9 cellular contexts compared by ENCODE assay signal in the genomic region with DNA sequence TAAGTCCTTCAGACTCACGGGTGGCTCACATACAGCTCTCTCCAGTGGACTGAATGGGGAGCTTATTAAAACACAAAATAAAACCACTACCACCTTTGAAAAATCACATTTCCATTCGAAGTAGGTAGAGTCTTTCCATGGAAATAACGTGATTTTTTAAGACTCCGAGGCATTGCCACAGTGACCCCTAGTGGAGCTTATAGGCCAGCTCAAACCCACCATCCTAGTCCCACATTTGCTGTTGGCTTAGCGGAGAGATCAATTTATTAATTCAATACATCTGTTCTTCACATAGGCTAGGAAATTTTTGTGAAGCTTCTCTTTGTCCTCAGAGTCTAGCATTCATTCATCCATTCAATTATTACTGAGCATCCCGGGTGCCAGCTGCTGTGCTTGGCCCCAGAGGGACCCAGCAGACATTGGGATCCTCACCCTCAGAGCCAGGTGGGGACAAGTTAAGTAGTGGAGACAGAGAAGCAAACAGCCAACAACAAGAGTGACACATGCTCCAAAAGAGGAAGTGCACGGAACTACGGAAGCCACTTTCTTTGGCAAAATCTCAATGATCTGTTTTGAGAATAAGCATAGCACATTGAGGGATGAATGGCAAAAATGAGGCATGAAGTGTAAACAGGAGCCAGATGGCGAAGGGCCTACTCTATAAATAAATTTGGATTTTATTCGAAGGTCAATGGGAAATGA. TPM values are rescaled to one million over a fixed set of nuclear protein-coding genes. Genes with fewer than 3 reads are reported as not detected.
DNase-seq lines count a peak whose midpoint lies in the region; TF ChIP-seq lines count a peak whose summit lies in the region.
"Had no signal": no experiment of that assay in that cellular context is flagged by ENCODE, and none has a peak within 500 bp of the region (broad histone marks: within the 10 kb centered on the region; RNA-seq: fewer than 3 reads in every experiment).

No MANE protein-coding gene starts in this region.

- CTCF ChIA-PET in Caco-2 (lab: Charles Lee), result interaction anchor here (0.6 to 1.4 kb wide), 8 partner anchors 23 to 390 kb away, joined by 3 to 7 read pairs (median 3); no protein-coding TSS in a partner anchor

- H3K79me2 ChIP-seq in trophoblast cell (ENCODE audit: control insufficient read depth, insufficient read depth, low read length, poor library complexity), result no peaks in the 10 kb centered on the region

- no peak overlapping the region for H2BK12ac ChIP-seq in trophoblast cell (ENCODE audit: low read length)

- no peak overlapping the region for H2BK5ac ChIP-seq in trophoblast cell (ENCODE audit: low read depth, low read length, poor library complexity)

- H3K4me3 ChIP-seq in Caco-2 (ENCODE audit: low read depth, low read length) (no peak overlapping the region), epithelial cell of esophagus (ENCODE audit: low read length) (no peak overlapping the region), trophoblast cell (ENCODE audit: low read depth, low read length) (no peak overlapping the region)

- TF ChIP-seq CTCF in Caco-2 (IDR thresholded peaks at IDR 0.05; ENCODE audit: insufficient read depth in 1 of 2, low read depth in 1 of 2, low read length in 1 of 2, severe bottlenecking in 1 of 2, unreplicated experiment in 1 of 2) (peak; percentile 77 to 80), epithelial cell of esophagus (IDR thresholded peaks at IDR 0.05; ENCODE audit: insufficient read depth, low read depth, low read length, missing control alignments) (peak; percentile 49)

- no peak overlapping the region for H3K4ac ChIP-seq in trophoblast cell (ENCODE audit: low read depth, low read length)

- H3K14ac ChIP-seq in trophoblast cell (ENCODE audit: low read length), result no peak overlapping the region

- no peak overlapping the region for H4K8ac ChIP-seq in trophoblast cell (ENCODE audit: low read depth, low read length)

- H2AK5ac ChIP-seq in trophoblast cell (ENCODE audit: low read length), result no peak overlapping the region

- no peak overlapping the region for H4K12ac ChIP-seq in trophoblast cell (ENCODE audit: low read depth, low read length)

- H4K91ac ChIP-seq in trophoblast cell (ENCODE audit: low read depth, low read length), result no peak overlapping the region

- H3K27ac Mint-ChIP-seq in Caco-2 (ENCODE audit: unreplicated experiment), result no peak overlapping the region
- H3K27ac Mint-ChIP-seq: IgD-negative memory B cell had no signal

- POLR2A ChIA-PET in Caco-2 (lab: Charles Lee), result no interaction called here

- DNase-seq in Caco-2 (peak in 1 of 2 experiments; percentile 49), HT-29 (ENCODE audit: low spot score) (peak; percentile 19), RPMI8226 (peak; percentile 53), epithelial cell of esophagus (ENCODE audit: low read depth) (peak; percentile 46), trophoblast cell (peak; percentile 21 to 62), COLO829 (ENCODE audit: low spot score) (no peak), activated gamma-delta T cell (lab: John Stamatoyannopoulos, UW) (no peak), activated gamma-delta T cell treated with Interleukin-2 at 50 U/mL for 16 hours (no peak)

- H3K36me3 ChIP-seq in Caco-2 (ENCODE audit: control insufficient read depth, insufficient read depth, low read length), result no peaks in the 10 kb centered on the region
- H3K36me3 ChIP-seq in trophoblast cell (ENCODE audit: control insufficient read depth in 1 of 2, insufficient read depth in 2 of 2, low read length in 2 of 2), result no peaks in the 10 kb centered on the region

- no peaks in the 10 kb centered on the region for H3K4me1 Mint-ChIP-seq in Caco-2 (ENCODE audit: low read depth, unreplicated experiment)

- BruUV-seq in Caco-2 (replicated peaks; lab: Mats Ljungman, UMichigan), result no TSS peak

- no peak overlapping the region for H3K4me3 Mint-ChIP-seq in Caco-2 (ENCODE audit: unreplicated experiment)

- H2AFZ ChIP-seq in trophoblast cell (ENCODE audit: insufficient read depth, low read length, poor library complexity), result no peak overlapping the region

- H3K4me2 ChIP-seq in trophoblast cell (ENCODE audit: low read length), result no peak overlapping the region

- H3K27ac ChIP-seq in trophoblast cell (ENCODE audit: low read depth, low read length), result no peak overlapping the region

- intact Hi-C loops in Caco-2 (cut with micrococcal nuclease; ENCODE audit: unreplicated experiment), result loop anchor here (1.0 kb wide), 1 partner anchor 65 kb away; no protein-coding TSS in a partner anchor

- no CpG with 5 or more reads among the region's 10 CpGs for WGBS in trophoblast cell (ENCODE audit: extremely low coverage, insufficient coverage, insufficient read length)

- no peak overlapping the region for H2BK120ac ChIP-seq in trophoblast cell (ENCODE audit: insufficient read depth, low read length, poor library complexity)

- no peaks in the 10 kb centered on the region for H3K4me1 ChIP-seq in Caco-2
- H3K4me1 ChIP-seq in trophoblast cell (ENCODE audit: control insufficient read depth in 1 of 2, insufficient read depth in 2 of 2, low read length in 2 of 2), result no peaks in the 10 kb centered on the region

- no peak overlapping the region for H3K18ac ChIP-seq in trophoblast cell (ENCODE audit: low read length)

- H3K9me3 Mint-ChIP-seq in Caco-2 (ENCODE audit: unreplicated experiment), result peaks cover 17% of the 10 kb centered on the region

- no peak overlapping the region for H3K23ac ChIP-seq in trophoblast cell (ENCODE audit: low read length)

- H3K9ac ChIP-seq in trophoblast cell (ENCODE audit: low read length), result no peak overlapping the region

- H3K79me1 ChIP-seq in trophoblast cell (ENCODE audit: low read length), result no peaks in the 10 kb centered on the region

- peaks cover 9% of the 10 kb centered on the region for H3K9me3 ChIP-seq in Caco-2
- H3K9me3 ChIP-seq in trophoblast cell (ENCODE audit: insufficient read depth, low read depth, low read length), result no peaks in the 10 kb centered on the region

- no peaks in the 10 kb centered on the region for H3K27me3 Mint-ChIP-seq in Caco-2 (ENCODE audit: insufficient read depth, unreplicated experiment)

- no peaks in the 10 kb centered on the region for H3K36me3 Mint-ChIP-seq in Caco-2 (ENCODE audit: insufficient read depth, unreplicated experiment)

- no peaks in the 10 kb centered on the region for H3K27me3 ChIP-seq in Caco-2 (replicated peaks; ENCODE audit: control insufficient read depth, insufficient read depth, low read length)
- no peaks in the 10 kb centered on the region for H3K27me3 ChIP-seq in trophoblast cell (ENCODE audit: insufficient read depth, low read length)

RNA-seq across cellular contexts. Expression of a gene that starts 10.2 kb away (rescaled TPM):
- 0.42 TPM in 1 of 2 replicates, not detected in the other for total RNA-seq in Caco-2 (2022)
- not detected in 2 replicates for total RNA-seq in HT-29 (2014; rRNA removed; shearing (Covaris generic))
- 0.59 and 0.61 TPM in 2 replicates for polyA plus RNA-seq in trophoblast cell (2013)
- polyA plus RNA-seq: IgD-negative memory B cell had no signal

Comparison
In these comparisons a context has a peak if more than half of its experiments do, and no peak if none do; other contexts are left out.
1. DNase-seq: peak in HT-29 (single experiment), RPMI8226 (single experiment), epithelial cell of esophagus (single experiment) and trophoblast cell (2 of 2); none in COLO829 (single experiment), activated gamma-delta T cell (single experiment) and activated gamma-delta T cell treated with Interleukin-2 at 50 U/mL for 16 hours (single experiment).